Comparison of ENCODE assay signal across 15 cellular contexts in genomic region chr17:21354796-21355385, GRCh38. TPM values are rescaled to one million over a fixed set of nuclear protein-coding genes. Genes with fewer than 3 reads are reported as not detected.
DNase-seq lines count a peak whose midpoint lies in the region; ATAC-seq and TF ChIP-seq lines count a peak whose summit lies in the region.
"Had no signal": no experiment of that assay in that cellular context is flagged by ENCODE, and none has a peak within 500 bp of the region (broad histone marks: within the 10 kb centered on the region; RNA-seq: fewer than 3 reads in every experiment).

No MANE protein-coding gene starts in this region.

- H3K27ac Mint-ChIP-seq in glutamatergic neuron (ENCODE audit: unreplicated experiment) = peak overlapping the region; percentile 40
- no peak overlapping the region for H3K27ac Mint-ChIP-seq in activated T-helper 1 cell treated with anti-CD3 and anti-CD28 coated beads, Interleukin-12 subunit alpha, Interleukin-12 subunit beta, Interleukin-2, Interleukin-4 antibody, amounts not matched to agents 30 ng/mL and 10 ng/mL and 1 ng/mL, durations not matched to agents 14 hours and 24 hours and 36 hours
- H3K27ac Mint-ChIP-seq: CD8-positive, alpha-beta memory T cell had no signal

- no peaks in the 10 kb centered on the region for H3K36me3 Mint-ChIP-seq in glutamatergic neuron (ENCODE audit: unreplicated experiment)
- H3K36me3 Mint-ChIP-seq in activated T-helper 1 cell treated with anti-CD3 and anti-CD28 coated beads, Interleukin-12 subunit alpha, Interleukin-12 subunit beta, Interleukin-2, Interleukin-4 antibody, amounts not matched to agents 30 ng/mL and 10 ng/mL and 1 ng/mL, durations not matched to agents 14 hours and 24 hours and 36 hours (ENCODE audit: low read depth) = no peaks in the 10 kb centered on the region
- H3K36me3 Mint-ChIP-seq: CD8-positive, alpha-beta memory T cell had no signal

- peak; percentile 35 for DNase-seq in Right ventricle myocardium superior
- DNase-seq in left cardiac atrium = no peak
- peak; percentile 32 for DNase-seq in Karpas-422
- no peak for DNase-seq in glutamatergic neuron
- DNase-seq in neuronal stem cell (ENCODE audit: low spot score) = no peak
- no peak for DNase-seq in activated naive CD4-positive, alpha-beta T cell treated with Interleukin-2 at 50 U/mL for 16 hours
- DNase-seq in activated T-helper 1 cell treated with anti-CD3 and anti-CD28 coated beads, Interleukin-12 subunit alpha, Interleukin-12 subunit beta, Interleukin-2, Interleukin-4 antibody, amounts not matched to agents 30 ng/mL and 10 ng/mL and 1 ng/mL, durations not matched to agents 14 hours and 24 hours and 36 hours (ENCODE audit: low spot score) = no peak
- DNase-seq: AML-193, DMS53, GF-D8 had no signal

- peaks cover 32% of the 10 kb centered on the region for H3K4me1 Mint-ChIP-seq in glutamatergic neuron (ENCODE audit: low read depth, unreplicated experiment)
- H3K4me1 Mint-ChIP-seq in activated T-helper 1 cell treated with anti-CD3 and anti-CD28 coated beads, Interleukin-12 subunit alpha, Interleukin-12 subunit beta, Interleukin-2, Interleukin-4 antibody, amounts not matched to agents 30 ng/mL and 10 ng/mL and 1 ng/mL, durations not matched to agents 14 hours and 24 hours and 36 hours (ENCODE audit: low read depth) = no peaks in the 10 kb centered on the region
- H3K4me1 Mint-ChIP-seq: CD8-positive, alpha-beta memory T cell had no signal

- H3K4me3 ChIP-seq in Karpas-422 (ENCODE audit: low read length) (no peak overlapping the region), neuronal stem cell (ENCODE audit: low read length in 2 of 2) (no peak overlapping the region)
- H3K4me3 ChIP-seq: BLaER1 had no signal

- H2AK5ac ChIP-seq in neuronal stem cell (ENCODE audit: low read depth, low read length) = peak overlapping the region; percentile 40

- no peak overlapping the region for H4K91ac ChIP-seq in neuronal stem cell (ENCODE audit: low read depth, low read length, poor library complexity)

- H2BK15ac ChIP-seq in neuronal stem cell (ENCODE audit: low read length) = peak overlapping the region; percentile 3

- H3K9me2 ChIP-seq in Karpas-422 (replicated peaks; ENCODE audit: insufficient read depth, low read length) = no peaks in the 10 kb centered on the region

- no peak overlapping the region for H3K14ac ChIP-seq in neuronal stem cell (ENCODE audit: low read length)

- no peak overlapping the region for H3K23ac ChIP-seq in neuronal stem cell (ENCODE audit: low read depth, low read length, poor library complexity)

- H2BK120ac ChIP-seq in neuronal stem cell (ENCODE audit: low read depth, low read length) = peak overlapping the region; percentile 14

- peaks cover 2% of the 10 kb centered on the region for H3K9me3 Mint-ChIP-seq in glutamatergic neuron (ENCODE audit: unreplicated experiment)
- H3K9me3 Mint-ChIP-seq in activated T-helper 1 cell treated with anti-CD3 and anti-CD28 coated beads, Interleukin-12 subunit alpha, Interleukin-12 subunit beta, Interleukin-2, Interleukin-4 antibody, amounts not matched to agents 30 ng/mL and 10 ng/mL and 1 ng/mL, durations not matched to agents 14 hours and 24 hours and 36 hours = no peaks in the 10 kb centered on the region
- H3K9me3 Mint-ChIP-seq: CD8-positive, alpha-beta memory T cell had no signal

- peaks cover 17% of the 10 kb centered on the region for H3K27me3 Mint-ChIP-seq in glutamatergic neuron (ENCODE audit: unreplicated experiment)
- peaks cover 6% of the 10 kb centered on the region for H3K27me3 Mint-ChIP-seq in activated T-helper 1 cell treated with anti-CD3 and anti-CD28 coated beads, Interleukin-12 subunit alpha, Interleukin-12 subunit beta, Interleukin-2, Interleukin-4 antibody, amounts not matched to agents 30 ng/mL and 10 ng/mL and 1 ng/mL, durations not matched to agents 14 hours and 24 hours and 36 hours (ENCODE audit: insufficient read depth)
- H3K27me3 Mint-ChIP-seq: CD8-positive, alpha-beta memory T cell had no signal

- intact Hi-C loops in Right ventricle myocardium superior (cut with DNase I) (no loop called here), left cardiac atrium (cut with DNase I) (no loop called here)
- intact Hi-C loops in activated T-helper 1 cell treated with anti-CD3 and anti-CD28 coated beads, Interleukin-12 subunit alpha, Interleukin-12 subunit beta, Interleukin-2, Interleukin-4 antibody, amounts not matched to agents 30 ng/mL and 10 ng/mL and 1 ng/mL, durations not matched to agents 14 hours and 24 hours and 36 hours (cut with micrococcal nuclease) = no loop called here

- no peak for TF ChIP-seq CTCF in glutamatergic neuron (IDR thresholded peaks at IDR 0.05; ENCODE audit: partially characterized antibody, unreplicated experiment)

- no peaks in the 10 kb centered on the region for H3K9me3 ChIP-seq in Karpas-422 (ENCODE audit: low read length)
- H3K9me3 ChIP-seq in neuronal stem cell (replicated peaks in 1 of 2; ENCODE audit: control insufficient read depth in 2 of 2, insufficient read depth in 1 of 2, low read depth in 1 of 2, low read length in 2 of 2) = no peaks in the 10 kb centered on the region
- H3K9me3 ChIP-seq: BLaER1 had no signal

- peaks cover 39% of the 10 kb centered on the region for H3K4me1 ChIP-seq in Karpas-422 (ENCODE audit: low read length)
- H3K4me1 ChIP-seq in neuronal stem cell (ENCODE audit: control insufficient read depth in 2 of 2, insufficient read depth in 1 of 2, low read depth in 1 of 2, low read length in 2 of 2) = peaks cover 29 to 37% of the 10 kb centered on the region in 2 donors

- no CpG with 5 or more reads among the region's 13 CpGs for WGBS in neuronal stem cell (ENCODE audit: extremely low coverage in 2 of 2, insufficient read length in 2 of 2, insufficient replicate concordance in 1 of 2), 2 donors

- no peak overlapping the region for H2AFZ ChIP-seq in Karpas-422 (ENCODE audit: low read length)
- H2AFZ ChIP-seq in neuronal stem cell (ENCODE audit: low read length) = no peak overlapping the region

- H3K36me3 ChIP-seq in Karpas-422 (ENCODE audit: insufficient read depth, low read length) (no peaks in the 10 kb centered on the region), neuronal stem cell (replicated peaks in 1 of 2; ENCODE audit: control insufficient read depth in 2 of 2, insufficient read depth in 2 of 2, low read length in 2 of 2) (no peaks in the 10 kb centered on the region)
- H3K36me3 ChIP-seq: BLaER1 had no signal

- H3K9ac ChIP-seq in Karpas-422 (ENCODE audit: low read length) (no peak overlapping the region), neuronal stem cell (ENCODE audit: low read depth, low read length, poor library complexity) (no peak overlapping the region)
- H3K9ac ChIP-seq: BLaER1 had no signal

- H3K4me2 ChIP-seq in Karpas-422 (ENCODE audit: low read depth, low read length, poor library complexity, severe bottlenecking) = no peak overlapping the region
- no peak overlapping the region for H3K4me2 ChIP-seq in neuronal stem cell (ENCODE audit: insufficient read depth, low read length, poor library complexity, severe bottlenecking)
- H3K4me2 ChIP-seq: BLaER1 had no signal

- no peak overlapping the region for H2BK5ac ChIP-seq in neuronal stem cell (ENCODE audit: low read length)

- H3K4ac ChIP-seq in neuronal stem cell (ENCODE audit: low read length) = no peak overlapping the region

- no peak overlapping the region for H2BK12ac ChIP-seq in neuronal stem cell (ENCODE audit: low read length)

- no peak overlapping the region for H3K27ac ChIP-seq in Karpas-422 (ENCODE audit: low read length)
- no peak overlapping the region for H3K27ac ChIP-seq in neuronal stem cell (replicated peaks; ENCODE audit: low read length)
- H3K27ac ChIP-seq: 22Rv1, BLaER1 had no signal

- peak overlapping the region; percentile 7 for H3K4me3 Mint-ChIP-seq in glutamatergic neuron (ENCODE audit: unreplicated experiment)
- H3K4me3 Mint-ChIP-seq in activated T-helper 1 cell treated with anti-CD3 and anti-CD28 coated beads, Interleukin-12 subunit alpha, Interleukin-12 subunit beta, Interleukin-2, Interleukin-4 antibody, amounts not matched to agents 30 ng/mL and 10 ng/mL and 1 ng/mL, durations not matched to agents 14 hours and 24 hours and 36 hours = no peak overlapping the region
- H3K4me3 Mint-ChIP-seq: CD8-positive, alpha-beta memory T cell had no signal

- H3K79me1 ChIP-seq in neuronal stem cell (ENCODE audit: low read depth, low read length) = no peaks in the 10 kb centered on the region

- H4K20me1 ChIP-seq in Karpas-422 (ENCODE audit: insufficient read depth, low read depth, low read length) = no peaks in the 10 kb centered on the region
- H4K20me1 ChIP-seq: BLaER1 had no signal

- H3K27me3 ChIP-seq in Karpas-422 (ENCODE audit: low read length) = no peaks in the 10 kb centered on the region
- no peaks in the 10 kb centered on the region for H3K27me3 ChIP-seq in neuronal stem cell (ENCODE audit: control insufficient read depth in 3 of 3, insufficient read depth in 3 of 3, low read depth in 1 of 3, low read length in 3 of 3)
- H3K27me3 ChIP-seq: BLaER1 had no signal

- no peak overlapping the region for H4K8ac ChIP-seq in neuronal stem cell (ENCODE audit: low read depth, low read length)

- no peaks in the 10 kb centered on the region for H3K79me2 ChIP-seq in Karpas-422 (ENCODE audit: low read length)

- ATAC-seq in Right ventricle myocardium superior (ENCODE audit: poor library complexity) (no peak), left cardiac atrium (no peak), HG03457 (IDR thresholded peaks at IDR 0.05; ENCODE audit: unreplicated experiment) (no peak)
- ATAC-seq: HCT116 had no signal

- H3K18ac ChIP-seq in neuronal stem cell (ENCODE audit: low read length) = peak overlapping the region; percentile 38

RNA-seq across cellular contexts. Expression of gene KCNJ12, which starts 21.3 kb away (rescaled TPM):
- total RNA-seq in Right ventricle myocardium superior = 12.2 TPM
- 10 to 100 TPM; 12.0 to 16.5 TPM for total RNA-seq in left cardiac atrium
- total RNA-seq in Karpas-422 (2014; rRNA removed; shearing (Covaris generic); ENCODE audit: low replicate concordance) = 0.22 and 1.1 TPM in 2 replicates
- total RNA-seq in glutamatergic neuron (ENCODE audit: unreplicated experiment) = 9.6 TPM
- 0.78 TPM for polyA plus RNA-seq in neuronal stem cell (2013, experiment 1 of 2)
- polyA plus RNA-seq in neuronal stem cell (2013, experiment 2 of 2) = 0.89 TPM
- total RNA-seq in activated T-helper 1 cell treated with anti-CD3 and anti-CD28 coated beads, Interleukin-12 subunit alpha, Interleukin-12 subunit beta, Interleukin-2, Interleukin-4 antibody, amounts not matched to agents 30 ng/mL and 10 ng/mL and 1 ng/mL, durations not matched to agents 14 hours and 24 hours and 36 hours = not detected in 2 replicates
- total RNA-seq: CD8-positive, alpha-beta memory T cell had no signal
- polyA plus RNA-seq: CD8-positive, alpha-beta memory T cell had no signal

Comparison
In these comparisons a context has a peak if more than half of its experiments do, and no peak if none do; other contexts are left out.
1. DNase-seq: peak in Right ventricle myocardium superior (single experiment) and Karpas-422 (single experiment); none in left cardiac atrium (single experiment), glutamatergic neuron (single experiment), neuronal stem cell (single experiment), activated naive CD4-positive, alpha-beta T cell treated with Interleukin-2 at 50 U/mL for 16 hours (single experiment) and activated T-helper 1 cell treated with anti-CD3 and anti-CD28 coated beads, Interleukin-12 subunit alpha, Interleukin-12 subunit beta, Interleukin-2, Interleukin-4 antibody, amounts not matched to agents 30 ng/mL and 10 ng/mL and 1 ng/mL, durations not matched to agents 14 hours and 24 hours and 36 hours (single experiment).